ENCODE assay signal across 8 cellular contexts in the genomic region with DNA sequence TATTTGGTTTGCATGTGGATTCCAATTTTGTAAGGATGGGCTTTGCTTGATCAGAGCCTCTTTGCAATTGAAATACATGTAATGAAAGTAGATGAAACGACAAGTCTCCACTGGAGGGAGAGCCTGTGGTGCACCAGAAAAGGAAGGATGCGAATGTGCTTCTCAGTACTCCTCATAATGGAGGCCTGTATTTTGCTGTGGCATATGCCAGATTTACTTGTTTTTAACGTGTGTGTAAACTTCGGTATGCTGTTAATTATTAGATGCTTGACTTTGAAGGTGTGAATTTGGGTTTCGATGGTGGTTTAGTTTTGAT.
DNase-seq lines count a peak whose midpoint lies in the region; ATAC-seq and TF ChIP-seq lines count a peak whose summit lies in the region.

No MANE protein-coding gene starts in this region.

- H3K9ac ChIP-seq in BLaER1 treated with 17β-estradiol and CSF1 and Interleukin-3, amounts not matched to agents 10 nM and 100 nM: peak overlapping the region in 10 of 11 experiments; percentile 96 to 100 (median 99); a peak in 9 of 22 replicates

- H3K4me1 ChIP-seq in BLaER1 treated with 17β-estradiol and CSF1 and Interleukin-3, amounts not matched to agents 10 nM and 100 nM: peaks cover 24 to 33% (median 28%) of the 10 kb centered on the region in 10 experiments
- H3K4me1 ChIP-seq in tibial artery: peaks cover 0 to 60% (median 34%) of the 10 kb centered on the region in 4 donors

- peak overlapping the region in 4 of 11 experiments; percentile 96 to 99 (median 98); a peak in 4 of 22 replicates for H3K27ac ChIP-seq in BLaER1 treated with 17β-estradiol and CSF1 and Interleukin-3, amounts not matched to agents 10 nM and 100 nM
- peak overlapping the region; percentile 96 to 97 for H3K27ac ChIP-seq in tibial artery

- peak; percentile 32 to 48 for DNase-seq in NCI-H446 (lab: John Stamatoyannopoulos, UW)
- DNase-seq in amniotic epithelial cell (ENCODE audit: low read depth): peak; percentile 39
- peak; percentile 39 for DNase-seq in iris pigment epithelial cell (ENCODE audit: low read depth)
- DNase-seq in tibial artery: no peak
- DNase-seq in COLO829 (ENCODE audit: low spot score): no peak

- no peaks in the 10 kb centered on the region for H3K27me3 ChIP-seq in BLaER1 treated with 17β-estradiol and CSF1 and Interleukin-3, amounts not matched to agents 10 nM and 100 nM
- no peaks in the 10 kb centered on the region for H3K27me3 ChIP-seq in tibial artery

- peaks cover 18 to 48% (median 40%) of the 10 kb centered on the region in 11 experiments; a peak in 21 of 22 replicates for H3K36me3 ChIP-seq in BLaER1 treated with 17β-estradiol and CSF1 and Interleukin-3, amounts not matched to agents 10 nM and 100 nM
- H3K36me3 ChIP-seq in tibial artery: no peaks in the 10 kb centered on the region

- H3K9me3 ChIP-seq in BLaER1 treated with 17β-estradiol and CSF1 and Interleukin-3, amounts not matched to agents 10 nM and 100 nM (replicated peaks in 1 of 11): no peaks in the 10 kb centered on the region
- H3K9me3 ChIP-seq in tibial artery: no peaks in the 10 kb centered on the region

- peak overlapping the region; percentile 93 to 100 (median 99); a peak in 13 of 20 replicates for H3K4me3 ChIP-seq in BLaER1 treated with 17β-estradiol and CSF1 and Interleukin-3, amounts not matched to agents 10 nM and 100 nM
- peak overlapping the region; percentile 93 to 100 for H3K4me3 ChIP-seq in tibial artery

- intact Hi-C loops in tibial artery (cut with DNase I; ENCODE audit: low total_unique reads): no loop called here

- H3K4me2 ChIP-seq in BLaER1 treated with 17β-estradiol and CSF1 and Interleukin-3, amounts not matched to agents 10 nM and 100 nM: peak overlapping the region; percentile 84 to 98 (median 95)

- peaks cover 49 to 65% (median 62%) of the 10 kb centered on the region in 11 experiments; a peak in 21 of 22 replicates for H4K20me1 ChIP-seq in BLaER1 treated with 17β-estradiol and CSF1 and Interleukin-3, amounts not matched to agents 10 nM and 100 nM

- peak; percentile 45 to 51 for TF ChIP-seq CTCF in tibial artery (IDR thresholded peaks at IDR 0.05)

- ATAC-seq in GM18867 (IDR thresholded peaks at IDR 0.05; ENCODE audit: unreplicated experiment): peak; percentile 33
- no peak for ATAC-seq in GM18861 (IDR thresholded peaks at IDR 0.05; ENCODE audit: unreplicated experiment)

Comparison
In these comparisons a context has a peak if more than half of its experiments do, and no peak if none do; other contexts are left out.
1. DNase-seq: peak in NCI-H446 (2 of 2), amniotic epithelial cell (single experiment) and iris pigment epithelial cell (single experiment); none in tibial artery (0 of 2) and COLO829 (single experiment).